ENCODE assay signal across 7 cellular contexts in the genomic region with DNA sequence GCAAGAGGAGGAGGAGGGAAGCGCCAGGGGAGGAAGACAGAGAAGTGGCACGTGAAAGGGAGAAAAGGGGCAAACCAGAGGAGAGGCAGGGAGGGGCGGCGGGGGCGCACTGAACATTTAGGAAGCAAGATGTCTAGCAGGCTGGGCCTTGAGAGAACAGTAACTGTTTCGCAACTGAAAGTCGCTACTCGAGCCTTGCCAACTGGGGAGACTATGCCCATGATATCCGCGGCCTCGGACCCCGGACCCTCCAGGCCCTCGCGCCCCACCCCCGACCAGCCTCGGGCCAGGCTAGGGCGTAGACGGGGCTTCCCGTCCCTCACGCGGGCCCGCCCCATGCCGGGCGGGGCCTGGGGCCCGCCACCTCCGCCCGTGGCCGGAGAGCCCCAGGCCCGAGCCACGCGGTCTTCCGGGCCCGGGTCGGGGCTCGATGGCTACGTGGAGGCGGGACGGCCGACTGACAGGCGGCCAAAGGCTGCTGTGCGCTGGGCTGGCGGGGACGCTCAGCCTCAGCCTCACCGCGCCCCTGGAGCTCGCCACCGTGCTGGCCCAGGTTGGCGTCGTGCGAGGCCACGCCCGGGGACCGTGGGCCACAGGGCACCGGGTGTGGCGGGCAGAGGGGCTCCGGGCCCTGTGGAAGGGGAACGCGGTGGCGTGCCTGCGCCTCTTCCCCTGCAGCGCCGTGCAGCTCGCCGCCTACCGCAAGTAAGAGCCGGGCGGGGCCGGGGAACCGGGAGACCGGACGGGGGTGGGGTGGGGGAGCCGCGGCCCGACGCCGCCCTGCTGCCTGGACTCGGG. TPM values are rescaled to one million over a fixed set of nuclear protein-coding genes. Genes with fewer than 3 reads are reported as not detected.
DNase-seq lines count a peak whose midpoint lies in the region; ATAC-seq and TF ChIP-seq lines count a peak whose summit lies in the region.

A gene (plus strand): TSS at position 363 of the 798 bp plus-strand sequence. CDS start 68 bp downstream, at position 431.

- no peaks in the 10 kb centered on the region for H3K9me3 Mint-ChIP-seq in naive thymus-derived CD8-positive, alpha-beta T cell

- peak within 1 kb of the TSS; percentile 42 to 93 (median 88) for H3K27ac Mint-ChIP-seq in naive thymus-derived CD8-positive, alpha-beta T cell

- no peaks in the 10 kb centered on the region; the same call in 1 of the 2 replicates for H3K9me3 ChIP-seq in HAP-1
- H3K9me3 ChIP-seq in MG63: no peaks in the 10 kb centered on the region
- no peaks in the 10 kb centered on the region for H3K9me3 ChIP-seq in esophagus squamous epithelium
- no peaks in the 10 kb centered on the region for H3K9me3 ChIP-seq in upper lobe of left lung

- POLR2A ChIA-PET in naive thymus-derived CD8-positive, alpha-beta T cell (lab: Charles Lee): interaction anchor here (0.9 to 1.5 kb wide), 2 partner anchors 28 to 174 kb away, joined by 3 to 7 read pairs; no protein-coding TSS in a partner anchor

- H3K27me3 Mint-ChIP-seq in naive thymus-derived CD8-positive, alpha-beta T cell: no peaks in the 10 kb centered on the region

- DNase-seq in HAP-1 (ENCODE audit: low spot score in 2 of 2) (peak; percentile 36 to 71), MG63 (peak; percentile 64), esophagus squamous epithelium (lab: John Stamatoyannopoulos, UW) (no peak), upper lobe of left lung (peak; percentile 33 to 89)
- peak; percentile 39 for DNase-seq in activated T-cell treated with anti-CD3 and anti-CD28 coated beads, Interleukin-2, amount 50 U/mL, for 1 hour
- DNase-seq in naive thymus-derived CD8-positive, alpha-beta T cell: peak in 8 of 10 donors; percentile 1 to 26 (median 14)

- peak; percentile 74 to 84 for ATAC-seq in naive thymus-derived CD8-positive, alpha-beta T cell
- peak; percentile 82 to 96 for ATAC-seq in upper lobe of left lung (ENCODE audit: low FRiP score in 2 of 2)

- TF ChIP-seq POLR2A in GM15510 (IDR thresholded peaks at IDR 0.05; ENCODE audit: borderline replicate concordance, extremely low read depth, insufficient read length) (peak; percentile 65), esophagus squamous epithelium (IDR thresholded peaks at IDR 0.05) (peak in 1 of 4 donors; percentile 60), upper lobe of left lung (IDR thresholded peaks at IDR 0.05) (peak in 1 of 4 donors; percentile 61)

- WGBS in esophagus squamous epithelium, 2 donors: 4 to 22% methylated on average over 4 to 6 of the region's 77 CpGs
- WGBS in upper lobe of left lung, 2 donors: 1 to 36% methylated on average over 8 to 49 of the region's 77 CpGs

- H3K4me1 ChIP-seq in HAP-1 (peaks cover 28% of the 10 kb centered on the region), esophagus squamous epithelium (peaks cover 0 to 47% (median 10%) of the 10 kb centered on the region in 3 donors), upper lobe of left lung (peaks cover 0 to 16% (median 0%) of the 10 kb centered on the region in 4 donors)

- H3K36me3 ChIP-seq in HAP-1 (replicated peaks): peaks cover 3% of the 10 kb centered on the region
- H3K36me3 ChIP-seq in MG63: no peaks in the 10 kb centered on the region
- no peaks in the 10 kb centered on the region for H3K36me3 ChIP-seq in esophagus squamous epithelium
- H3K36me3 ChIP-seq in upper lobe of left lung: no peaks in the 10 kb centered on the region

- no peak for TF ChIP-seq EP300 in upper lobe of left lung (IDR thresholded peaks at IDR 0.05)

- H3K4me3 ChIP-seq in HAP-1 (peak within 1 kb of the TSS; percentile 47), MG63 (peak within 1 kb of the TSS; percentile 65), esophagus squamous epithelium (peak within 1 kb of the TSS; percentile 54 to 79 (median 68)), upper lobe of left lung (peak within 1 kb of the TSS; percentile 62 to 69 (median 66))

- intact Hi-C loops in esophagus squamous epithelium (cut with DNase I): no loop called here

- H3K27me3 ChIP-seq in HAP-1 (ENCODE audit: low read depth) (no peaks in the 10 kb centered on the region), MG63 (no peaks in the 10 kb centered on the region), esophagus squamous epithelium (no peaks in the 10 kb centered on the region), upper lobe of left lung (no peaks in the 10 kb centered on the region)

- no peak for TF ChIP-seq CTCF in esophagus squamous epithelium (IDR thresholded peaks at IDR 0.05)
- TF ChIP-seq CTCF in upper lobe of left lung (IDR thresholded peaks at IDR 0.05): no peak

- no peaks in the 10 kb centered on the region for H3K36me3 Mint-ChIP-seq in naive thymus-derived CD8-positive, alpha-beta T cell

- in situ Hi-C loops in HAP-1 (cut with MboI; ENCODE audit: low sequenced_read_pairs): no loop called here

- peak within 1 kb of the TSS; percentile 85 to 94 (median 90) for H3K27ac ChIP-seq in esophagus squamous epithelium
- peak within 1 kb of the TSS; percentile 66 to 89 (median 82) for H3K27ac ChIP-seq in upper lobe of left lung

- peak within 1 kb of the TSS; percentile 82 to 90 (median 88) for H3K4me3 Mint-ChIP-seq in naive thymus-derived CD8-positive, alpha-beta T cell

- peaks cover 8 to 30% (median 26%) of the 10 kb centered on the region in 4 donors for H3K4me1 Mint-ChIP-seq in naive thymus-derived CD8-positive, alpha-beta T cell

RNA-seq across cellular contexts. Expression of the gene that starts here (rescaled TPM):
- 16.4 and 19.8 TPM in 2 replicates for total RNA-seq in MG63 (2014; rRNA removed; shearing (Covaris generic); ENCODE audit: low replicate concordance)
- total RNA-seq in esophagus squamous epithelium: 10 to 100 TPM; 26.1 to 39.0 (median 33.3) TPM
- 1 to 10 TPM; 2.9 to 3.3 TPM for total RNA-seq in naive thymus-derived CD8-positive, alpha-beta T cell
- 1 to 10 TPM; 2.3 to 4.8 (median 2.4) TPM for polyA plus RNA-seq in naive thymus-derived CD8-positive, alpha-beta T cell
- total RNA-seq in upper lobe of left lung: 10 to 100 TPM; 11.2 to 27.8 (median 15.8) TPM
